ENCODE assay signal across 1 cellular context in genomic region chr20:46307999-46308257, GRCh38.
TF ChIP-seq lines count a peak whose summit lies in the region.

No MANE protein-coding gene starts in this region.

TF ChIP-seq in SK-N-SH, 30 proteins besides CTCF, POLR2A, EP300 and RAD21 (continued from another document):
- TF ChIP-seq REST (IDR thresholded peaks at IDR 0.05; ENCODE audit: low read depth, low read length) (no peak), FOXJ3 (CRISPR knock-in tag; IDR thresholded peaks at IDR 0.05) (no peak), RFX5 (IDR thresholded peaks at IDR 0.05; ENCODE audit: low read length) (no peak), MEF2A (IDR thresholded peaks at IDR 0.05; ENCODE audit: borderline replicate concordance, low read depth) (no peak), ZBTB33 (IDR thresholded peaks at IDR 0.05; ENCODE audit: borderline replicate concordance, low read depth) (no peak), POLR2AphosphoS5 (IDR thresholded peaks at IDR 0.05; ENCODE audit: low read depth, low read length) (no peak), ELF1 (IDR thresholded peaks at IDR 0.05) (no peak), SIN3A (IDR thresholded peaks at IDR 0.05; ENCODE audit: borderline replicate concordance, low read depth, low read length) (no peak), PBX3 (IDR thresholded peaks at IDR 0.05) (no peak), GABPA (IDR thresholded peaks at IDR 0.05; ENCODE audit: low read depth) (no peak), JUND (IDR thresholded peaks at IDR 0.05) (no peak), TAF1 (IDR thresholded peaks at IDR 0.05; ENCODE audit: borderline replicate concordance, low read depth, low read length) (no peak), GATA2 (CRISPR knock-in tag; IDR thresholded peaks at IDR 0.05) (no peak), NFIC (IDR thresholded peaks at IDR 0.05; ENCODE audit: borderline replicate concordance) (no peak), MAX (IDR thresholded peaks at IDR 0.05; ENCODE audit: low read depth) (no peak), USF2 (IDR thresholded peaks at IDR 0.05; ENCODE audit: borderline replicate concordance, low read depth, low read length) (no peak)
